In the genomic region with DNA sequence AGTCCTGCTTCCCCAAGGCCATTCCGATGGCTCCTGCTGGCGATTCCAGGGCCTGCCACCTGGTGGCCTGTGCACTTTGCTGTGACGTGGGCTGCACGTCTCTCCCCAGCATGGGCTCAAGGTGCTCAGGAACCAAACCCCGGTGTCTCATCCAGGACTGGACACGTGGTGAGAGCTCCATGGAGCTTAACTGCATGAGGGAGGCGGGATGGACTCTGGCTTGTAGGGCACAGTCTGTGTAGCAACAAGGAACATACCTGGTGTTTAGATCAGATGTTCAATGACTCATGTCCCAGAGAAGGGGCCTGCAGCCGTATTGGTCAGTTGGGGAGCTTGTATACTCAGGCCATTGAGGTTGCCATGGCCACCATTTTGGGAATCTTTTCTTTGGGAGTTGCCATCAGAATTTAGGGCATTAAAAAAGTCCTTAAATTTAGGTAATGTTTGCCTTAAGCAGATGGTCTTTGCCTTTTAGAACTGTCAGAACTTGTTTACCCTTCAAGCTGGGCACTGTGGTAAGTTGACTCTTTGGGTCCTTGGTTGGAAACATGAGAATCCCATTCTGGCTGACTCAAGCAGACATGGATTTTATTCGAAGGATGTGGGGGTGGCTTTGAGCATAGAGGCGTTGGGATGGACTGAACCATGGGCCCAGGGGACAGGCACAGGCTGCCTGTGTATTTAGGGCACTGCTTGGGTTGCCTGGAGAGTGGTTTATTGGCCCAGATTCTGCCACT, we compare ENCODE assay signal across 1 cellular context.
A peak's percentile ranks its signal among the peaks of the same experiment; 100 is the strongest.
TF ChIP-seq lines count a peak whose summit lies in the region.

No MANE protein-coding gene starts in this region.

TF ChIP-seq in HepG2, 621 proteins besides CTCF, POLR2A, EP300 and RAD21 (continued from another document and continues in another):
- TF ChIP-seq, protein P1, sequence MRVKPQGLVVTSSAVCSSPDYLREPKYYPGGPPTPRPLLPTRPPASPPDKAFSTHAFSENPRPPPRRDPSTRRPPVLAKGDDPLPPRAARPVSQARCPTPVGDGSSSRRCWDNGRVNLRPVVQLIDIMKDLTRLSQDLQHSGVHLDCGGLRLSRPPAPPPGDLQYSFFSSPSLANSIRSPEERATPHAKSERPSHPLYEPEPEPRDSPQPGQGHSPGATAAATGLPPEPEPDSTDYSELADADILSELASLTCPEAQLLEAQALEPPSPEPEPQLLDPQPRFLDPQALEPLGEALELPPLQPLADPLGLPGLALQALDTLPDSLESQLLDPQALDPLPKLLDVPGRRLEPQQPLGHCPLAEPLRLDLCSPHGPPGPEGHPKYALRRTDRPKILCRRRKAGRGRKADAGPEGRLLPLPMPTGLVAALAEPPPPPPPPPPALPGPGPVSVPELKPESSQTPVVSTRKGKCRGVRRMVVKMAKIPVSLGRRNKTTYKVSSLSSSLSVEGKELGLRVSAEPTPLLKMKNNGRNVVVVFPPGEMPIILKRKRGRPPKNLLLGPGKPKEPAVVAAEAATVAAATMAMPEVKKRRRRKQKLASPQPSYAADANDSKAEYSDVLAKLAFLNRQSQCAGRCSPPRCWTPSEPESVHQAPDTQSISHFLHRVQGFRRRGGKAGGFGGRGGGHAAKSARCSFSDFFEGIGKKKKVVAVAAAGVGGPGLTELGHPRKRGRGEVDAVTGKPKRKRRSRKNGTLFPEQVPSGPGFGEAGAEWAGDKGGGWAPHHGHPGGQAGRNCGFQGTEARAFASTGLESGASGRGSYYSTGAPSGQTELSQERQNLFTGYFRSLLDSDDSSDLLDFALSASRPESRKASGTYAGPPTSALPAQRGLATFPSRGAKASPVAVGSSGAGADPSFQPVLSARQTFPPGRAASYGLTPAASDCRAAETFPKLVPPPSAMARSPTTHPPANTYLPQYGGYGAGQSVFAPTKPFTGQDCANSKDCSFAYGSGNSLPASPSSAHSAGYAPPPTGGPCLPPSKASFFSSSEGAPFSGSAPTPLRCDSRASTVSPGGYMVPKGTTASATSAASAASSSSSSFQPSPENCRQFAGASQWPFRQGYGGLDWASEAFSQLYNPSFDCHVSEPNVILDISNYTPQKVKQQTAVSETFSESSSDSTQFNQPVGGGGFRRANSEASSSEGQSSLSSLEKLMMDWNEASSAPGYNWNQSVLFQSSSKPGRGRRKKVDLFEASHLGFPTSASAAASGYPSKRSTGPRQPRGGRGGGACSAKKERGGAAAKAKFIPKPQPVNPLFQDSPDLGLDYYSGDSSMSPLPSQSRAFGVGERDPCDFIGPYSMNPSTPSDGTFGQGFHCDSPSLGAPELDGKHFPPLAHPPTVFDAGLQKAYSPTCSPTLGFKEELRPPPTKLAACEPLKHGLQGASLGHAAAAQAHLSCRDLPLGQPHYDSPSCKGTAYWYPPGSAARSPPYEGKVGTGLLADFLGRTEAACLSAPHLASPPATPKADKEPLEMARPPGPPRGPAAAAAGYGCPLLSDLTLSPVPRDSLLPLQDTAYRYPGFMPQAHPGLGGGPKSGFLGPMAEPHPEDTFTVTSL (CRISPR knock-in tag; IDR thresholded peaks at IDR 0.05; ENCODE audit: borderline replicate concordance): peak; percentile 79
- TF ChIP-seq, protein P2, sequence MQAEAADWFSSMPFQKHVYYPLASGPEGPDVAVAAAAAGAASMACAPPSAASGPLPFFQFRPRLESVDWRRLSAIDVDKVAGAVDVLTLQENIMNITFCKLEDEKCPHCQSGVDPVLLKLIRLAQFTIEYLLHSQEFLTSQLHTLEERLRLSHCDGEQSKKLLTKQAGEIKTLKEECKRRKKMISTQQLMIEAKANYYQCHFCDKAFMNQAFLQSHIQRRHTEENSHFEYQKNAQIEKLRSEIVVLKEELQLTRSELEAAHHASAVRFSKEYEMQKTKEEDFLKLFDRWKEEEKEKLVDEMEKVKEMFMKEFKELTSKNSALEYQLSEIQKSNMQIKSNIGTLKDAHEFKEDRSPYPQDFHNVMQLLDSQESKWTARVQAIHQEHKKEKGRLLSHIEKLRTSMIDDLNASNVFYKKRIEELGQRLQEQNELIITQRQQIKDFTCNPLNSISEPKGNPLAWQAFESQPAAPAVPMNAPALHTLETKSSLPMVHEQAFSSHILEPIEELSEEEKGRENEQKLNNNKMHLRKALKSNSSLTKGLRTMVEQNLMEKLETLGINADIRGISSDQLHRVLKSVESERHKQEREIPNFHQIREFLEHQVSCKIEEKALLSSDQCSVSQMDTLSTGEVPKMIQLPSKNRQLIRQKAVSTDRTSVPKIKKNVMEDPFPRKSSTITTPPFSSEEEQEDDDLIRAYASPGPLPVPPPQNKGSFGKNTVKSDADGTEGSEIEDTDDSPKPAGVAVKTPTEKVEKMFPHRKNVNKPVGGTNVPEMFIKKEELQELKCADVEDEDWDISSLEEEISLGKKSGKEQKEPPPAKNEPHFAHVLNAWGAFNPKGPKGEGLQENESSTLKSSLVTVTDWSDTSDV (CRISPR knock-in tag; IDR thresholded peaks at IDR 0.05): no peak
- TF ChIP-seq MTA1 (CRISPR knock-in tag; IDR thresholded peaks at IDR 0.05; ENCODE audit: borderline replicate concordance) (peak; percentile 97), MED1 (CRISPR knock-in tag; IDR thresholded peaks at IDR 0.05) (peak; percentile 95), ZNF225 (CRISPR knock-in tag; IDR thresholded peaks at IDR 0.05) (peak; percentile 90; the same call in 1 of the 2 replicates), DRAP1 (CRISPR knock-in tag; IDR thresholded peaks at IDR 0.05) (peak; percentile 76), MAZ (IDR thresholded peaks at IDR 0.05; ENCODE audit: borderline replicate concordance, low read depth, low read length) (no peak), MAZ (CRISPR knock-in tag; IDR thresholded peaks at IDR 0.05; ENCODE audit: low read depth) (peak; percentile 46; the same call in 1 of the 2 replicates), SOX13 (IDR thresholded peaks at IDR 0.05) (no peak), SOX13 (CRISPR knock-in tag; conservative IDR thresholded peaks at IDR 0.05 in 1 of 2, IDR thresholded peaks at IDR 0.05 in 1 of 2) (peak in 1 of 2 experiments; percentile 69; a peak in 2 of 4 replicates), SOX5 (CRISPR knock-in tag; IDR thresholded peaks at IDR 0.05; ENCODE audit: borderline replicate concordance) (peak; percentile 86), ZBTB3 (CRISPR knock-in tag; IDR thresholded peaks at IDR 0.05; ENCODE audit: borderline replicate concordance, low read depth) (0 out of 2 replicates have a peak, but pooled peaks have one; percentile 70), ZMYM2 (CRISPR knock-in tag; IDR thresholded peaks at IDR 0.05) (peak; percentile 99), ZNF609 (CRISPR knock-in tag; IDR thresholded peaks at IDR 0.05; ENCODE audit: borderline replicate concordance) (peak; percentile 94), ZNF772 (CRISPR knock-in tag; IDR thresholded peaks at IDR 0.05) (peak; percentile 89; the same call in 1 of the 2 replicates), MZF1 (CRISPR knock-in tag; IDR thresholded peaks at IDR 0.05; ENCODE audit: borderline replicate concordance) (no peak), ZNF563 (CRISPR knock-in tag; IDR thresholded peaks at IDR 0.05) (peak; percentile 83; the same call in 1 of the 2 replicates), ZFYVE20 (CRISPR knock-in tag; IDR thresholded peaks at IDR 0.05; ENCODE audit: borderline replicate concordance, low read depth) (no peak)
- TF ChIP-seq, protein P3, sequence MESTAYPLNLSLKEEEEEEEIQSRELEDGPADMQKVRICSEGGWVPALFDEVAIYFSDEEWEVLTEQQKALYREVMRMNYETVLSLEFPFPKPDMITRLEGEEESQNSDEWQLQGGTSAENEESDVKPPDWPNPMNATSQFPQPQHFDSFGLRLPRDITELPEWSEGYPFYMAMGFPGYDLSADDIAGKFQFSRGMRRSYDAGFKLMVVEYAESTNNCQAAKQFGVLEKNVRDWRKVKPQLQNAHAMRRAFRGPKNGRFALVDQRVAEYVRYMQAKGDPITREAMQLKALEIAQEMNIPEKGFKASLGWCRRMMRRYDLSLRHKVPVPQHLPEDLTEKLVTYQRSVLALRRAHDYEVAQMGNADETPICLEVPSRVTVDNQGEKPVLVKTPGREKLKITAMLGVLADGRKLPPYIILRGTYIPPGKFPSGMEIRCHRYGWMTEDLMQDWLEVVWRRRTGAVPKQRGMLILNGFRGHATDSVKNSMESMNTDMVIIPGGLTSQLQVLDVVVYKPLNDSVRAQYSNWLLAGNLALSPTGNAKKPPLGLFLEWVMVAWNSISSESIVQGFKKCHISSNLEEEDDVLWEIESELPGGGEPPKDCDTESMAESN (CRISPR knock-in tag; conservative IDR thresholded peaks at IDR 0.05): peak; percentile 85; the same call in 1 of the 2 replicates
- TF ChIP-seq, protein P4, sequence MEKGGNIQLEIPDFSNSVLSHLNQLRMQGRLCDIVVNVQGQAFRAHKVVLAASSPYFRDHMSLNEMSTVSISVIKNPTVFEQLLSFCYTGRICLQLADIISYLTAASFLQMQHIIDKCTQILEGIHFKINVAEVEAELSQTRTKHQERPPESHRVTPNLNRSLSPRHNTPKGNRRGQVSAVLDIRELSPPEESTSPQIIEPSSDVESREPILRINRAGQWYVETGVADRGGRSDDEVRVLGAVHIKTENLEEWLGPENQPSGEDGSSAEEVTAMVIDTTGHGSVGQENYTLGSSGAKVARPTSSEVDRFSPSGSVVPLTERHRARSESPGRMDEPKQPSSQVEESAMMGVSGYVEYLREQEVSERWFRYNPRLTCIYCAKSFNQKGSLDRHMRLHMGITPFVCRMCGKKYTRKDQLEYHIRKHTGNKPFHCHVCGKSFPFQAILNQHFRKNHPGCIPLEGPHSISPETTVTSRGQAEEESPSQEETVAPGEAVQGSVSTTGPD (CRISPR knock-in tag; IDR thresholded peaks at IDR 0.05): 0 out of 2 replicates have a peak, but pooled peaks have one; percentile 65
- TF ChIP-seq, protein P5, sequence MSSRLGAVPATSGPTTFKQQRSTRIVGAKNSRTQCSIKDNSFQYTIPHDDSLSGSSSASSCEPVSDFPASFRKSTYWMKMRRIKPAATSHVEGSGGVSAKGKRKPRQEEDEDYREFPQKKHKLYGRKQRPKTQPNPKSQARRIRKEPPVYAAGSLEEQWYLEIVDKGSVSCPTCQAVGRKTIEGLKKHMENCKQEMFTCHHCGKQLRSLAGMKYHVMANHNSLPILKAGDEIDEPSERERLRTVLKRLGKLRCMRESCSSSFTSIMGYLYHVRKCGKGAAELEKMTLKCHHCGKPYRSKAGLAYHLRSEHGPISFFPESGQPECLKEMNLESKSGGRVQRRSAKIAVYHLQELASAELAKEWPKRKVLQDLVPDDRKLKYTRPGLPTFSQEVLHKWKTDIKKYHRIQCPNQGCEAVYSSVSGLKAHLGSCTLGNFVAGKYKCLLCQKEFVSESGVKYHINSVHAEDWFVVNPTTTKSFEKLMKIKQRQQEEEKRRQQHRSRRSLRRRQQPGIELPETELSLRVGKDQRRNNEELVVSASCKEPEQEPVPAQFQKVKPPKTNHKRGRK (CRISPR knock-in tag; IDR thresholded peaks at IDR 0.05): 0 out of 2 replicates have a peak, but pooled peaks have one; percentile 56
- TF ChIP-seq, protein P6, sequence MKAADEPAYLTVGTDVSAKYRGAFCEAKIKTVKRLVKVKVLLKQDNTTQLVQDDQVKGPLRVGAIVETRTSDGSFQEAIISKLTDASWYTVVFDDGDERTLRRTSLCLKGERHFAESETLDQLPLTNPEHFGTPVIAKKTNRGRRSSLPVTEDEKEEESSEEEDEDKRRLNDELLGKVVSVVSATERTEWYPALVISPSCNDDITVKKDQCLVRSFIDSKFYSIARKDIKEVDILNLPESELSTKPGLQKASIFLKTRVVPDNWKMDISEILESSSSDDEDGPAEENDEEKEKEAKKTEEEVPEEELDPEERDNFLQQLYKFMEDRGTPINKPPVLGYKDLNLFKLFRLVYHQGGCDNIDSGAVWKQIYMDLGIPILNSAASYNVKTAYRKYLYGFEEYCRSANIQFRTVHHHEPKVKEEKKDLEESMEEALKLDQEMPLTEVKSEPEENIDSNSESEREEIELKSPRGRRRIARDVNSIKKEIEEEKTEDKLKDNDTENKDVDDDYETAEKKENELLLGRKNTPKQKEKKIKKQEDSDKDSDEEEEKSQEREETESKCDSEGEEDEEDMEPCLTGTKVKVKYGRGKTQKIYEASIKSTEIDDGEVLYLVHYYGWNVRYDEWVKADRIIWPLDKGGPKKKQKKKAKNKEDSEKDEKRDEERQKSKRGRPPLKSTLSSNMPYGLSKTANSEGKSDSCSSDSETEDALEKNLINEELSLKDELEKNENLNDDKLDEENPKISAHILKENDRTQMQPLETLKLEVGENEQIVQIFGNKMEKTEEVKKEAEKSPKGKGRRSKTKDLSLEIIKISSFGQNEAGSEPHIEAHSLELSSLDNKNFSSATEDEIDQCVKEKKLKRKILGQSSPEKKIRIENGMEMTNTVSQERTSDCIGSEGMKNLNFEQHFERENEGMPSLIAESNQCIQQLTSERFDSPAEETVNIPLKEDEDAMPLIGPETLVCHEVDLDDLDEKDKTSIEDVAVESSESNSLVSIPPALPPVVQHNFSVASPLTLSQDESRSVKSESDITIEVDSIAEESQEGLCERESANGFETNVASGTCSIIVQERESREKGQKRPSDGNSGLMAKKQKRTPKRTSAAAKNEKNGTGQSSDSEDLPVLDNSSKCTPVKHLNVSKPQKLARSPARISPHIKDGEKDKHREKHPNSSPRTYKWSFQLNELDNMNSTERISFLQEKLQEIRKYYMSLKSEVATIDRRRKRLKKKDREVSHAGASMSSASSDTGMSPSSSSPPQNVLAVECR (CRISPR knock-in tag; IDR thresholded peaks at IDR 0.05; ENCODE audit: borderline replicate concordance): peak; percentile 84
